In the genomic region with DNA sequence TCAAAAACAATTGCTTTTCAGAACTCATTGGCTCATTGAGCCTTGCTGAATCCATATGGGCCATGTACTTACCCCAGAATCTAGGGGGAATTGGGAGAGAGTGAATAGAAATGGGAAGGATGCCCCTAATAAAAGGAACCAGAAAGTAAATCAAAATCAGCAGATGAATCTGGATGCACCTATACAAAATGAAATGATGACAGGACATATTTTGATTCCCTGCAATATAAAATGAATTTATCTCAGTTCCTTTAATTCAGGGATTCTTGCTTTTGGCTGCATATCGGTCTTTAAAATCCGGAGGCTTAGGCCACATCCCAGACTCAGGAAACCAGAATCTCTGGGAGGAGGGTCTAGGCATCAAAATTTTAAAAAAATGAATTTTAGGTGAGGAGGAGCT, we compare ENCODE assay signal across 36 cellular contexts.
"Had no signal": no experiment of that assay in that cellular context is flagged by ENCODE, and none has a peak within 500 bp of the region (broad histone marks: within the 10 kb centered on the region; RNA-seq: fewer than 3 reads in every experiment).

No MANE protein-coding gene starts in this region.

- H3K36me3 ChIP-seq: MG63 had no signal

- H3K27me3 ChIP-seq: MG63 had no signal

- DNase-seq: Karpas-422, Kasumi-1, MG63, MM.1S, MV-4-11, NCI-H1048, NCI-H1092, NCI-H1092 treated with DMSO at 0.1 percent for 48 hours, NCI-H1105, NCI-H1105 treated with DMSO at 0.1 percent for 48 hours, NCI-H1417, NCI-H1417 treated with DMSO at 0.1 percent for 48 hours, NCI-H1436, NCI-H1436 treated with DMSO at 0.1 percent for 48 hours, NCI-H146, NCI-H1694, NCI-H1694 treated with DMSO at 0.1 percent for 48 hours, NCI-H187, NCI-H187 treated with DMSO at 0.1 percent for 48 hours, NCI-H1930, NCI-H2029, NCI-H2029 treated with DMSO at 0.1 percent for 48 hours, NCI-H2081, NCI-H2081 treated with DMSO at 0.1 percent for 48 hours, NCI-H2107, NCI-H2171, NCI-H2171 treated with DMSO at 0.1 percent for 48 hours, NCI-H2227 treated with DMSO at 0.1 percent for 48 hours, NCI-H226, NCI-H345, NCI-H446, NCI-H446 treated with DMSO at 0.1 percent for 48 hours, NCI-H510A, NCI-H510A treated with DMSO at 0.1 percent for 48 hours, NCI-H524, NCI-H524 treated with DMSO at 0.1 percent for 48 hours had no signal

- H3K4me3 ChIP-seq: MG63 had no signal

- H3K9me3 ChIP-seq: MG63 had no signal
